24 cellular contexts compared by ENCODE assay signal in genomic region chr14:33309081-33309480, GRCh38.
"Had no signal": no experiment of that assay in that cellular context is flagged by ENCODE, and none has a peak within 500 bp of the region (broad histone marks: within the 10 kb centered on the region; RNA-seq: fewer than 3 reads in every experiment).

No MANE protein-coding gene starts in this region.

- DNase-seq: activated CD4-positive, alpha-beta memory T cell treated with anti-CD3 and anti-CD28 coated beads for 36 hours; activated CD4-positive, alpha-beta T cell treated with anti-CD3 and anti-CD28 coated beads, Interleukin-2, amount 10 ng/mL, durations not matched to agents 24 days and 14 days; activated CD4-positive, CD25-positive, alpha-beta regulatory T cell treated with anti-CD3 and anti-CD28 coated beads, Interleukin-2, amount 50 U/mL, for 72 hours; activated CD8-positive, alpha-beta memory T cell treated with anti-CD3 and anti-CD28 coated beads, Interleukin-2, amount 50 U/mL, for 48 hours; activated gamma-delta T cell treated with Interleukin-2 at 50 U/mL for 16 hours; activated naive CD4-positive, alpha-beta T cell treated with anti-CD3 and anti-CD28 coated beads, Interleukin-2, amount 50 U/mL, for 16 hours; activated T-cell treated with anti-CD3 and anti-CD28 coated beads, Interleukin-2, amount 50 U/mL, for 24 hours; amniotic stem cell; central memory CD4-positive, alpha-beta T cell; endodermal cell; foreskin keratinocyte; heart left ventricle; left lung; lower lobe of right lung; mesenchymal stem cell; naive thymus-derived CD8-positive, alpha-beta T cell; posterior cingulate gyrus; stimulated activated CD4-positive, alpha-beta T cell treated with anti-CD3 and anti-CD28 coated beads, Interleukin-12 subunit alpha, Interleukin-12 subunit beta, amount 100 ng/mL, for 4 hours; stimulated activated CD4-positive, alpha-beta T cell treated with anti-CD3 and anti-CD28 coated beads, Interleukin-4, amount 100 ng/mL, for 1 hour; stimulated activated naive CD8-positive, alpha-beta T cell treated with anti-CD3 and anti-CD28 coated beads, Interleukin-15, Interleukin-2, amounts not matched to agents 100 U/mL and 50 U/mL, for 24 hours; T-helper 17 cell; T1000; uterus had no signal

- ATAC-seq: foreskin keratinocyte; heart left ventricle; left lung; lower lobe of right lung; naive thymus-derived CD8-positive, alpha-beta T cell; sciatic nerve; stimulated activated naive CD8-positive, alpha-beta T cell treated with anti-CD3 and anti-CD28 coated beads, Interleukin-15, Interleukin-2, amounts not matched to agents 100 U/mL and 50 U/mL, for 24 hours; T-helper 17 cell had no signal
